22 cellular contexts compared by ENCODE assay signal in genomic region chr14:99058542-99058941, GRCh38.
"Had no signal": no experiment of that assay in that cellular context is flagged by ENCODE, and none has a peak within 500 bp of the region (broad histone marks: within the 10 kb centered on the region; RNA-seq: fewer than 3 reads in every experiment).

No MANE protein-coding gene starts in this region.

- ATAC-seq: effector memory CD8-positive, alpha-beta T cell; esophagus mucosa; foreskin keratinocyte; gastrocnemius medialis; gastroesophageal sphincter; heart left ventricle; heart right ventricle had no signal

- H3K27me3 ChIP-seq: colonic mucosa, dorsolateral prefrontal cortex, esophagus muscularis mucosa, esophagus squamous epithelium, foreskin keratinocyte, gastrocnemius medialis, gastroesophageal sphincter, heart left ventricle had no signal

- H3K4me1 ChIP-seq: colonic mucosa, esophagus muscularis mucosa, foreskin keratinocyte, gastrocnemius medialis, gastroesophageal sphincter, heart left ventricle, heart right ventricle had no signal

- DNase-seq: colonic mucosa; cortex of kidney; dermis blood vessel endothelial cell; dorsolateral prefrontal cortex; effector CD4-positive, alpha-beta T cell; effector CD8-positive, alpha-beta T cell; effector memory CD4-positive, alpha-beta T cell; effector memory CD8-positive, alpha-beta T cell; endodermal cell; erythroblast; esophagus squamous epithelium; foreskin fibroblast; foreskin keratinocyte; foreskin melanocyte; gastrocnemius medialis; glutamatergic neuron; heart left ventricle; heart right ventricle had no signal

- H3K9me3 ChIP-seq: colonic mucosa, esophagus squamous epithelium had no signal

- H3K4me3 ChIP-seq: colonic mucosa, dorsolateral prefrontal cortex, esophagus muscularis mucosa, esophagus squamous epithelium, gastrocnemius medialis, gastroesophageal sphincter, heart left ventricle, heart right ventricle had no signal

- H3K27ac ChIP-seq: colonic mucosa, dorsolateral prefrontal cortex, epithelial cell of prostate, esophagus muscularis mucosa, esophagus squamous epithelium, foreskin keratinocyte, gastrocnemius medialis, gastroesophageal sphincter, heart left ventricle, heart right ventricle had no signal

- H3K36me3 ChIP-seq: colonic mucosa, esophagus muscularis mucosa, esophagus squamous epithelium, gastrocnemius medialis, gastroesophageal sphincter, heart left ventricle, heart right ventricle had no signal
